Comparison of ENCODE assay signal across 11 cellular contexts in the genomic region with DNA sequence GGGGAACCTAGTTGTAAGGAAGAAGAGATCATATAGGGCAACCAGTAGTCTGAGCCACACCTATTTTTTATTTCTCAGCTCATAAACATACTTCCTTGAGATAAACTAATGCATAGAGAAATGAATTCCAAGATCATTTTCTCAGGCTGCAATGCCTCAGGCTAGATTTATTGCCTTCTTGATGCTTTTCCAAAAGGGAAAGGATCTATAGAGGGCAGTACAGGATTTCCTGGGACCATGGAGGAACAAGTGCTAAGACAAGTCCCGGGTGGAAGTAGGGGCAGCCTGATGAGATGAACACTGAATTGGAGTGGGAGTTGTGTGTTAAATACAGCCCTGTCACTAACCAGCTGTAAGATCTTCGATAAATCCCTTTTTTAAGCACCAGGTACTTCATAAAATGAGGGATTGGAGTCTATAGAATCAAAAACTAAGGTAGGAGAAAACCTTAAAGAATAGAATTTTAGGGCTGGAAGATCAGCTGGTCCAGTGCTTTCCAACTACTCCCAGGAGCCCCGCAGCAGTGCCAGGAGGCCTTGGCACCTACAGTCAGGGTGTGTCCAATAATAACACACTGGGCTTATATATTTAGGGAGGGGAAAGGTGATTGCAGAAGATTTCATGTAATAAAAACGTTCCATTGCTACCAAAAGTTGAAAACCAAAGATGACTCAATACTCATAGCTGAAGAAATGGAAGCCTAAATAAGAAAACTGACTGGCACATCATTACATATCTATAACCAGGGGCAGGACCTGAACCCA. TPM values are rescaled to one million over a fixed set of nuclear protein-coding genes. Genes with fewer than 3 reads are reported as not detected.
DNase-seq lines count a peak whose midpoint lies in the region; ATAC-seq and TF ChIP-seq lines count a peak whose summit lies in the region.
"Had no signal": no experiment of that assay in that cellular context is flagged by ENCODE, and none has a peak within 500 bp of the region (broad histone marks: within the 10 kb centered on the region; RNA-seq: fewer than 3 reads in every experiment).

No MANE protein-coding gene starts in this region.

- H3K4me3 Mint-ChIP-seq in stimulated activated naive B cell treated with anti-CD40 and anti-IgM and Interleukin-4, amounts not matched to agents 10 μg/mL and 1 μg/mL and 100 μg/mL, for 72 hours, result no peak overlapping the region
- H3K4me3 Mint-ChIP-seq: activated T-helper 1 cell treated with anti-CD3 and anti-CD28 coated beads, Interleukin-12 subunit alpha, Interleukin-12 subunit beta, Interleukin-2, Interleukin-4 antibody, amounts not matched to agents 30 ng/mL and 10 ng/mL and 1 ng/mL, durations not matched to agents 14 hours and 24 hours and 36 hours; CD4-positive, CD25-positive, alpha-beta regulatory T cell had no signal

- DNase-seq in NCI-H345 (lab: John Stamatoyannopoulos, UW) (peak; percentile 30), NCI-H345 treated with DMSO at 0.1 percent for 48 hours (lab: John Stamatoyannopoulos, UW; ENCODE audit: unreplicated experiment) (no peak), SK-MEL-5 (ENCODE audit: low read depth, low spot score) (peak; percentile 75), foreskin fibroblast (peak in 1 of 2 donors; percentile 60), NCI-H128 (lab: John Stamatoyannopoulos, UW; ENCODE audit: unreplicated experiment) (no peak)
- DNase-seq in stimulated activated naive B cell treated with anti-CD40 and anti-IgM and Interleukin-4, amounts not matched to agents 10 μg/mL and 1 μg/mL and 100 μg/mL, for 72 hours, result no peak
- DNase-seq: CD4-positive, CD25-positive, alpha-beta regulatory T cell; stimulated activated CD4-positive, alpha-beta T cell treated with anti-CD3 and anti-CD28 coated beads, Interleukin-2, amount 100 ng/mL, for 24 hours had no signal

- H3K27ac ChIP-seq in gastroesophageal sphincter, result no peak overlapping the region

- peaks cover 15 to 20% of the 10 kb centered on the region in 2 donors for H3K4me1 Mint-ChIP-seq in stimulated activated naive B cell treated with anti-CD40 and anti-IgM and Interleukin-4, amounts not matched to agents 10 μg/mL and 1 μg/mL and 100 μg/mL, for 72 hours

- H3K9me3 ChIP-seq in gastroesophageal sphincter, result no peaks in the 10 kb centered on the region

- no peak for TF ChIP-seq EP300 in gastroesophageal sphincter (IDR thresholded peaks at IDR 0.05)

- peaks cover 11 to 26% of the 10 kb centered on the region in 2 donors for H3K36me3 Mint-ChIP-seq in stimulated activated naive B cell treated with anti-CD40 and anti-IgM and Interleukin-4, amounts not matched to agents 10 μg/mL and 1 μg/mL and 100 μg/mL, for 72 hours

- H3K4me3 ChIP-seq in foreskin fibroblast (ENCODE audit: low read depth in 1 of 2, low read length in 2 of 2) (no peak overlapping the region), gastroesophageal sphincter (no peak overlapping the region)

- peak overlapping the region; percentile 14 for H3K27ac Mint-ChIP-seq in stimulated activated naive B cell treated with anti-CD40 and anti-IgM and Interleukin-4, amounts not matched to agents 10 μg/mL and 1 μg/mL and 100 μg/mL, for 72 hours

- no peaks in the 10 kb centered on the region for H3K9me3 Mint-ChIP-seq in stimulated activated naive B cell treated with anti-CD40 and anti-IgM and Interleukin-4, amounts not matched to agents 10 μg/mL and 1 μg/mL and 100 μg/mL, for 72 hours
- H3K9me3 Mint-ChIP-seq: activated T-helper 1 cell treated with anti-CD3 and anti-CD28 coated beads, Interleukin-12 subunit alpha, Interleukin-12 subunit beta, Interleukin-2, Interleukin-4 antibody, amounts not matched to agents 30 ng/mL and 10 ng/mL and 1 ng/mL, durations not matched to agents 14 hours and 24 hours and 36 hours; CD4-positive, CD25-positive, alpha-beta regulatory T cell had no signal

- H3K4me1 ChIP-seq in gastroesophageal sphincter, result no peaks in the 10 kb centered on the region

- peak; percentile 19 for TF ChIP-seq CTCF in foreskin fibroblast (IDR thresholded peaks at IDR 0.05; ENCODE audit: low read depth, low read length)
- peak in 1 of 4 experiments; percentile 40 for TF ChIP-seq CTCF in gastroesophageal sphincter (IDR thresholded peaks at IDR 0.05)

- 30 to 47% methylated on average over 4 of the region's 4 CpGs for WGBS in gastroesophageal sphincter (ENCODE audit: low coverage in 1 of 2), 2 donors

- no peak for ATAC-seq in stimulated activated naive B cell treated with anti-CD40 and anti-IgM and Interleukin-4, amounts not matched to agents 10 μg/mL and 1 μg/mL and 100 μg/mL, for 72 hours (replicated peaks)
- ATAC-seq in HG03354 (IDR thresholded peaks at IDR 0.05; ENCODE audit: poor library complexity, severe bottlenecking, unreplicated experiment) (no peak), gastroesophageal sphincter (no peak)

- in situ Hi-C loops in SK-MEL-5 (cut with HindIII; ENCODE audit: low pct_unique_long_range_greater_than_20kb, low sequenced_read_pairs), result no loop called here

- peaks cover 0 to 25% of the 10 kb centered on the region in 2 donors for H3K36me3 ChIP-seq in gastroesophageal sphincter

- H3K27me3 ChIP-seq in gastroesophageal sphincter, result no peaks in the 10 kb centered on the region

- no peak for TF ChIP-seq POLR2A in gastroesophageal sphincter (IDR thresholded peaks at IDR 0.05)

- H3K27me3 Mint-ChIP-seq in stimulated activated naive B cell treated with anti-CD40 and anti-IgM and Interleukin-4, amounts not matched to agents 10 μg/mL and 1 μg/mL and 100 μg/mL, for 72 hours, result no peaks in the 10 kb centered on the region

RNA-seq across cellular contexts. Expression of gene SERTAD2, which starts 58.1 kb away (rescaled TPM):
- 11.2 and 12.0 TPM in 2 replicates for total RNA-seq in SK-MEL-5 (2014; rRNA removed; shearing (Covaris generic))
- 29.9 and 58.4 TPM in 2 replicates for polyA plus RNA-seq in SK-MEL-5 (2015; cell fraction: cytosol; rRNA removed)
- 15.1 and 25.8 TPM in 2 replicates for polyA plus RNA-seq in SK-MEL-5 (2015; cell fraction: nucleus; rRNA removed)
- total RNA-seq in gastroesophageal sphincter, result 10 to 100 TPM; 13.9 to 18.5 (median 15.6) TPM

Comparison
In these comparisons a context has a peak if more than half of its experiments do, and no peak if none do; other contexts are left out.
1. DNase-seq: peak in NCI-H345 (single experiment) and SK-MEL-5 (single experiment); none in NCI-H345 treated with DMSO at 0.1 percent for 48 hours (single experiment), stimulated activated naive B cell treated with anti-CD40 and anti-IgM and Interleukin-4, amounts not matched to agents 10 μg/mL and 1 μg/mL and 100 μg/mL, for 72 hours (single experiment) and NCI-H128 (single experiment).